29 cellular contexts compared by ENCODE assay signal in genomic region chr11:22041039-22041438, GRCh38.
"Had no signal": no experiment of that assay in that cellular context is flagged by ENCODE, and none has a peak within 500 bp of the region (broad histone marks: within the 10 kb centered on the region; RNA-seq: fewer than 3 reads in every experiment).

No MANE protein-coding gene starts in this region.

- DNase-seq: colonic mucosa; cortex of kidney; dermis blood vessel endothelial cell; dorsolateral prefrontal cortex; effector CD4-positive, alpha-beta T cell; effector CD8-positive, alpha-beta T cell; effector memory CD4-positive, alpha-beta T cell; effector memory CD8-positive, alpha-beta T cell; endodermal cell; erythroblast; esophagus squamous epithelium; foreskin fibroblast; foreskin keratinocyte; foreskin melanocyte; gastrocnemius medialis; glutamatergic neuron; head of caudate nucleus; heart left ventricle; heart right ventricle had no signal

- H3K27me3 Mint-ChIP-seq: dendritic cell treated with granulocyte-macrophage colony-stimulating factor and Interleukin-4, amounts not matched to agents 40 ng/mL and 50 ng/mL, for 4 days; effector memory CD8-positive, alpha-beta T cell had no signal

- H3K27ac ChIP-seq: colonic mucosa, coronary artery, dorsolateral prefrontal cortex, epithelial cell of prostate, esophagus muscularis mucosa, esophagus squamous epithelium, foreskin keratinocyte, gastrocnemius medialis, gastroesophageal sphincter, heart left ventricle, heart right ventricle had no signal

- H3K4me3 ChIP-seq: colonic mucosa, coronary artery, dorsolateral prefrontal cortex, esophagus muscularis mucosa, esophagus squamous epithelium, gastrocnemius medialis, gastroesophageal sphincter, heart left ventricle, heart right ventricle had no signal

- ATAC-seq: effector memory CD8-positive, alpha-beta T cell; esophagus mucosa; foreskin keratinocyte; gastrocnemius medialis; gastroesophageal sphincter; heart left ventricle; heart right ventricle had no signal

- H3K9me3 Mint-ChIP-seq: dendritic cell treated with granulocyte-macrophage colony-stimulating factor and Interleukin-4, amounts not matched to agents 40 ng/mL and 50 ng/mL, for 4 days; endodermal cell had no signal

- H3K4me1 ChIP-seq: colonic mucosa, esophagus muscularis mucosa, esophagus squamous epithelium, foreskin keratinocyte, gastrocnemius medialis, gastroesophageal sphincter, heart left ventricle, heart right ventricle had no signal

- FAIRE-seq: colon, endometrium, endothelial cell of umbilical vein, frontal cortex had no signal

- H3K27ac Mint-ChIP-seq: dendritic cell treated with granulocyte-macrophage colony-stimulating factor and Interleukin-4, amounts not matched to agents 40 ng/mL and 50 ng/mL, for 4 days; effector memory CD8-positive, alpha-beta T cell; endodermal cell had no signal

- H3K9me3 ChIP-seq: colonic mucosa, esophagus muscularis mucosa, esophagus squamous epithelium, gastrocnemius medialis, gastroesophageal sphincter, heart left ventricle, heart right ventricle had no signal

- H3K27me3 ChIP-seq: colonic mucosa, dorsolateral prefrontal cortex, esophagus muscularis mucosa, esophagus squamous epithelium, foreskin keratinocyte, gastrocnemius medialis, gastroesophageal sphincter, heart left ventricle, heart right ventricle had no signal

- H3K4me3 Mint-ChIP-seq: dendritic cell treated with granulocyte-macrophage colony-stimulating factor and Interleukin-4, amounts not matched to agents 40 ng/mL and 50 ng/mL, for 4 days; effector memory CD8-positive, alpha-beta T cell; endodermal cell had no signal

- H3K36me3 ChIP-seq: colonic mucosa, esophagus muscularis mucosa, esophagus squamous epithelium, gastrocnemius medialis, gastroesophageal sphincter, heart left ventricle, heart right ventricle had no signal
